Comparison of ENCODE assay signal across 8 cellular contexts in the genomic region with DNA sequence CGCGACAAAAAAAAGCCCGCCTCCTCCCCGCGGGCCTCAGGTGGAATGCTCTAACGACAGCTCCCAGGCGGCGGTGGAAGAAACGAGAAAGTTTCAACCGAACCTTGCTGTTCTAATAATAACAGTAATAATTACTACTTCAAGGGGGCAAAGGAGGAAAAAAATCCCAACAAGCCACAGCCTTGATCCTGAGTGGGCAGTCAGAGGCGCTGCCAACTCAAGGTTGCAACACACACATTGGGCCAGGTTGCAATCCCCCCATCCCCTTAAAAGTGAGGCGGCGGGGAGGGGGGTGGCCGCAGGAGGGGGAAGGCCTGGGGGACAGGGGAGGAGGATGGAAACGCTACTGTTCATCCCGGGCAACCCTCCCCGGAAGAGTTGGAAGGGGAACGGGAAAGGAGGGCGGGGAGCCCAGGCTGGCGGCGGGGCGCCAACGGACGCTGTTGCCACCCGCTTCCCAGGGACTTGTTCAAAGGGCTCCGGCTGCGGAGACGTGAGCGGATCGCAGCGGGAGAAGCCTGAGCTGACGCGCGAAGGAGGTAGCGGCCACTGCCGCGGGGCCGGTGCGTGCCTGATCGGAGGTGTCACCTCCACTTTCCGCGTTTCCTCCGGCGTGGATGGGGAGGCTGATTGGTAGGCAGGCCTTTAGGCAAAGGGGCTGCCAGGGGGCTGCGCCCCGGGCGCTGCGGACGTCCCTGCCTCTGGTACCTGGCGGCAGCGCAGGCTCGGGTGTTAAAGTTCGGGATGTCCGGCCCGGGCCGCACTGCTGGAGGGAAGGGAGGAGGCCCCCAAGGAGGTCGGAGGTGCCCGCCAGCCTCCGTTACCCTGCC. TPM values are rescaled to one million over a fixed set of nuclear protein-coding genes. Genes with fewer than 3 reads are reported as not detected.
DNase-seq lines count a peak whose midpoint lies in the region; ATAC-seq, FAIRE-seq and TF ChIP-seq lines count a peak whose summit lies in the region.

No MANE protein-coding gene starts in this region.

- H3K27ac ChIP-seq in SK-N-MC (peak overlapping the region; percentile 78; the same call in 1 of the 2 replicates), heart left ventricle (peak overlapping the region; percentile 92 to 99 (median 97)), pancreas (peak overlapping the region; percentile 91 to 98 (median 94)), upper lobe of right lung (peak overlapping the region; percentile 95)

- H3K4me1 ChIP-seq in adipocyte (ENCODE audit: control insufficient read depth, insufficient read depth, low read length) (peaks cover 34% of the 10 kb centered on the region), heart left ventricle (peaks cover 0 to 41% (median 29%) of the 10 kb centered on the region in 12 donors), pancreas (peaks cover 13 to 32% (median 17%) of the 10 kb centered on the region in 3 donors), upper lobe of right lung (peaks cover 27% of the 10 kb centered on the region)

- ATAC-seq in HG03342 (IDR thresholded peaks at IDR 0.05; ENCODE audit: unreplicated experiment) = peak; percentile 1
- peak in 3 of 4 donors; percentile 3 to 15 (median 7) for ATAC-seq in heart left ventricle
- ATAC-seq in pancreas = peak; percentile 33 to 39 (median 34)
- ATAC-seq in upper lobe of right lung = peak; percentile 1
- ATAC-seq in GM21717 (IDR thresholded peaks at IDR 0.05; ENCODE audit: unreplicated experiment) = no peak

- TF ChIP-seq CTCF in GM10248 (IDR thresholded peaks at IDR 0.05; ENCODE audit: control extremely low read depth, extremely low read depth, low read depth, missing control alignments) (no peak), heart left ventricle (IDR thresholded peaks at IDR 0.05) (no peak), pancreas (IDR thresholded peaks at IDR 0.05) (no peak), upper lobe of right lung (IDR thresholded peaks at IDR 0.05) (no peak)

- peak overlapping the region; percentile 72 for H3K9ac ChIP-seq in SK-N-MC (ENCODE audit: insufficient read length)
- peak overlapping the region; percentile 93 for H3K9ac ChIP-seq in adipocyte (ENCODE audit: low read length)

- H3K27me3 ChIP-seq in adipocyte (replicated peaks; ENCODE audit: control insufficient read depth, insufficient read depth, low read length) = no peaks in the 10 kb centered on the region
- H3K27me3 ChIP-seq in heart left ventricle = no peaks in the 10 kb centered on the region
- H3K27me3 ChIP-seq in pancreas = no peaks in the 10 kb centered on the region
- no peaks in the 10 kb centered on the region for H3K27me3 ChIP-seq in upper lobe of right lung

- FAIRE-seq in pancreas (lab: Jason Lieb, UNC) = no peak

- no peaks in the 10 kb centered on the region for H3K36me3 ChIP-seq in SK-N-MC (ENCODE audit: insufficient read depth, low read length)
- H3K36me3 ChIP-seq in adipocyte (ENCODE audit: control insufficient read depth, insufficient read depth, low read length, severe bottlenecking) = no peaks in the 10 kb centered on the region
- no peaks in the 10 kb centered on the region for H3K36me3 ChIP-seq in heart left ventricle
- H3K36me3 ChIP-seq in pancreas = no peaks in the 10 kb centered on the region
- no peaks in the 10 kb centered on the region for H3K36me3 ChIP-seq in upper lobe of right lung

- POLR2A ChIA-PET in GM10248 (lab: Yijun Ruan, JAX) = interaction anchor here (0.6 to 1.2 kb wide), 5 partner anchors 73 to 306 kb away, joined by 3 to 5 read pairs (median 3); no protein-coding TSS in a partner anchor

- 0% methylated on average over 35 to 59 of the region's 59 CpGs for WGBS in heart left ventricle, 4 donors
- WGBS in pancreas, 2 donors = 0% methylated on average over 39 to 59 of the region's 59 CpGs

- DNase-seq in GM10248 (ENCODE audit: extremely low spot score) (peak; percentile 38), SK-N-MC (ENCODE audit: low read depth, low spot score) (no peak), adipocyte (ENCODE audit: low read depth) (peak; percentile 79), heart left ventricle (peak; percentile 51 to 80 (median 57)), pancreas (peak; percentile 60 to 87 (median 70)), upper lobe of right lung (peak; percentile 81)

- peak overlapping the region; percentile 97 for H3K4me3 ChIP-seq in SK-N-MC
- H3K4me3 ChIP-seq in adipocyte (ENCODE audit: low read length) = peak overlapping the region; percentile 98
- peak overlapping the region; percentile 54 to 97 (median 88) for H3K4me3 ChIP-seq in heart left ventricle
- peak overlapping the region; percentile 73 to 79 (median 74) for H3K4me3 ChIP-seq in pancreas
- peak overlapping the region; percentile 78 for H3K4me3 ChIP-seq in upper lobe of right lung

- H3K9me3 ChIP-seq in SK-N-MC (ENCODE audit: low read depth, low read length) = no peaks in the 10 kb centered on the region
- H3K9me3 ChIP-seq in adipocyte (ENCODE audit: control insufficient read depth, low read length) = no peaks in the 10 kb centered on the region
- H3K9me3 ChIP-seq in heart left ventricle = no peaks in the 10 kb centered on the region
- no peaks in the 10 kb centered on the region for H3K9me3 ChIP-seq in pancreas
- H3K9me3 ChIP-seq in upper lobe of right lung = no peaks in the 10 kb centered on the region

- intact Hi-C loops in heart left ventricle (cut with DNase I) = loop anchor here in 7 of 10 donors (2.0 to 10.0 kb wide), 5 partner anchors 37 to 829 kb away; a partner anchor contains a TSS
- intact Hi-C loops in pancreas (cut with DNase I) = no loop called here
- intact Hi-C loops in upper lobe of right lung (cut with DNase I) = no loop called here

- CTCF ChIA-PET in GM10248 (lab: Yijun Ruan, JAX) = interaction anchor here (1.2 to 1.7 kb wide), 4 partner anchors 9 to 103 kb away, joined by 3 to 5 read pairs (median 4); no protein-coding TSS in a partner anchor

- no peak for TF ChIP-seq POLR2A in heart left ventricle (IDR thresholded peaks at IDR 0.05)

RNA-seq across cellular contexts. Expression of a gene that starts 0.6 kb away (rescaled TPM):
- total RNA-seq in heart left ventricle = 100 to 1,000 TPM in 6 of 9 donors, 10 to 100 TPM in 3; 88.0 to 149 (median 115) TPM
- 10 to 100 TPM; 29.3 to 31.8 TPM for polyA plus RNA-seq in heart left ventricle
- 10 to 100 TPM; 55.3 to 91.4 (median 70.3) TPM for total RNA-seq in pancreas
- 10 to 100 TPM; 21.7 to 55.2 TPM for polyA plus RNA-seq in pancreas
- 147 TPM for total RNA-seq in upper lobe of right lung

Comparison
In these comparisons a context has a peak if more than half of its experiments do, and no peak if none do; other contexts are left out.
1. intact Hi-C loops: an anchor here in heart left ventricle (2.0 to 10.0 kb wide); none called in pancreas and upper lobe of right lung.